Comparison of ENCODE assay signal across 2 cellular contexts in the genomic region with DNA sequence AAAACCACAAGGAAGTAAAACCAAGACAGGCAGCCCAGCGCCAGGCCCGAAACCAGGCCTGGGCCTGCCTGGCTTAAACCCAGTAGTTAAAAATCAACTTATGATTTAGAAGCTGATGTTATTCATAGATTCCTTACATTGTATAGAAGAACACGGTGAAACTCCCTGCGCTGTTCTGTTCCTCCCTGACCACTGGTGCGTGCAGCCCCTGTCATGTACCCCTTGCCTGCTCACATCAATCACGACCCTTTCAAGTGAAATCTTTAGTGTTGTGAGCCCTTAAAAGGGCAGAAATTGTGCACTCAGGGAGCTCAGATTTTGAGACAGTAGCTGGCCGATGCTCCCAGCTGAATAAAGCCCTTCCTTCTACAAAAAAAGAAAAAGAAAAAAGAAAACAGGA. TPM values are rescaled to one million over a fixed set of nuclear protein-coding genes. Genes with fewer than 3 reads are reported as not detected.
"Had no signal": no experiment of that assay in that cellular context is flagged by ENCODE, and none has a peak within 500 bp of the region (broad histone marks: within the 10 kb centered on the region; RNA-seq: fewer than 3 reads in every experiment).

No MANE protein-coding gene starts in this region.

RNA-seq across cellular contexts. Expression of a gene that starts 50.5 kb away (rescaled TPM):
- total RNA-seq: PC-3 had no signal
- polyA plus RNA-seq: IgD-negative memory B cell had no signal
